Comparison of ENCODE assay signal across 20 cellular contexts in genomic region chr3:186979837-186980236, GRCh38. TPM values are rescaled to one million over a fixed set of nuclear protein-coding genes. Genes with fewer than 3 reads are reported as not detected.
A peak's percentile ranks its signal among the peaks of the same experiment; 100 is the strongest.
DNase-seq lines count a peak whose midpoint lies in the region; ATAC-seq and TF ChIP-seq lines count a peak whose summit lies in the region.
"Had no signal": no experiment of that assay in that cellular context is flagged by ENCODE, and none has a peak within 500 bp of the region (broad histone marks: within the 10 kb centered on the region; RNA-seq: fewer than 3 reads in every experiment).

No MANE protein-coding gene starts in this region.

- TF ChIP-seq CTCF in foreskin keratinocyte (conservative IDR thresholded peaks at IDR 0.05), result no peak

- no peak overlapping the region for H3K27ac ChIP-seq in foreskin keratinocyte
- H3K27ac ChIP-seq: C4-2B, GM23248, SJCRH30 had no signal

- H3K4me1 ChIP-seq in foreskin keratinocyte, result no peaks in the 10 kb centered on the region

- ATAC-seq in foreskin keratinocyte, result peak; percentile 79

- no peaks in the 10 kb centered on the region for H3K27me3 ChIP-seq in foreskin keratinocyte
- H3K27me3 ChIP-seq: SJCRH30 had no signal

- DNase-seq in ELR (ENCODE audit: low read depth), result peak; percentile 90
- DNase-seq in RPMI7951 (ENCODE audit: low read depth), result peak; percentile 13
- DNase-seq in foreskin keratinocyte, result peak; percentile 59 to 93
- no peak for DNase-seq in dedifferentiated amniotic fluid mesenchymal stem cell (ENCODE audit: extremely low spot score)
- no peak for DNase-seq in activated CD8-positive, alpha-beta memory T cell treated with anti-CD3 and anti-CD28 coated beads, Interleukin-2, amount 50 U/mL, for 4 hours
- no peak for DNase-seq in mesenteric fat pad (ENCODE audit: low spot score)
- no peak for DNase-seq in T-helper 1 cell
- DNase-seq: ACHN, DMS79 treated with DMSO at 0.1 percent for 48 hours, GF-D8, GM23248, HCEC 1CT, IMR-90, Kasumi-1, NCI-H1105, NCI-H510A, NCI-H774, OCI-M1, SJCRH30 had no signal

RNA-seq across cellular contexts. Expression of gene ST6GAL1, which starts 49.5 kb away (rescaled TPM):
- total RNA-seq in RPMI7951 (2014; rRNA removed; shearing (Covaris generic)), result 2.0 and 4.2 TPM in 2 replicates
- total RNA-seq in foreskin keratinocyte, result 8.4 and 10.4 TPM in 2 replicates
- polyA plus RNA-seq in foreskin keratinocyte, result 4.4 and 5.3 TPM in 2 replicates
- total RNA-seq in mesenteric fat pad, result 35.6 TPM
- total RNA-seq: GM23248 had no signal

Comparison
In these comparisons a context has a peak if more than half of its experiments do, and no peak if none do; other contexts are left out.
1. DNase-seq: peak in ELR (single experiment), RPMI7951 (single experiment) and foreskin keratinocyte (2 of 2); none in dedifferentiated amniotic fluid mesenchymal stem cell (single experiment), activated CD8-positive, alpha-beta memory T cell treated with anti-CD3 and anti-CD28 coated beads, Interleukin-2, amount 50 U/mL, for 4 hours (single experiment), mesenteric fat pad (single experiment) and T-helper 1 cell (0 of 5).